Comparison of ENCODE assay signal across 1 cellular context in the genomic region with DNA sequence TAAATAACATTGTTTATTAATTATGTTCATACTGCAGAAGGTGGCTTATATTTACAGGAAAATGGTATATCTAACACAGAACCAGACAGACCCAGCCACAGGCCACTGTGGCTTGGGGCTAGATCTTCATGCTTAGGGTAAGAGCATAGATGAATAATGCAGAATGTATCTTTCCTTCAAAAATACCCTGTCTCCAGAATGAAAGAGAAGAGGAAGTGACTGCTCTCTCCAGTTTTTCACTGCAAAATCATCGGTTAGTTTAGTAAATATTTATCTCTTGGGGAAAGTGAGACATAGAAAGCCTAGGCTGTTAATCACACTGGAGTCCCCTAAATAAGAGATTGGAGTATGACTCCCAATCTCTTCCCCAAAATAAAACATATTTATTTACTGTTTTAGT.
TF ChIP-seq lines count a peak whose summit lies in the region.

No MANE protein-coding gene starts in this region.

TF ChIP-seq in IMR-90, 13 proteins besides CTCF, POLR2A, EP300 and RAD21 (continued from another document):
- TF ChIP-seq, protein P1, sequence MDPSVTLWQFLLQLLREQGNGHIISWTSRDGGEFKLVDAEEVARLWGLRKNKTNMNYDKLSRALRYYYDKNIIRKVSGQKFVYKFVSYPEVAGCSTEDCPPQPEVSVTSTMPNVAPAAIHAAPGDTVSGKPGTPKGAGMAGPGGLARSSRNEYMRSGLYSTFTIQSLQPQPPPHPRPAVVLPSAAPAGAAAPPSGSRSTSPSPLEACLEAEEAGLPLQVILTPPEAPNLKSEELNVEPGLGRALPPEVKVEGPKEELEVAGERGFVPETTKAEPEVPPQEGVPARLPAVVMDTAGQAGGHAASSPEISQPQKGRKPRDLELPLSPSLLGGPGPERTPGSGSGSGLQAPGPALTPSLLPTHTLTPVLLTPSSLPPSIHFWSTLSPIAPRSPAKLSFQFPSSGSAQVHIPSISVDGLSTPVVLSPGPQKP (IDR thresholded peaks at IDR 0.05; ENCODE audit: borderline replicate concordance, low read depth, low read length): no peak
- TF ChIP-seq RCOR1 (IDR thresholded peaks at IDR 0.05; ENCODE audit: insufficient replicate concordance, low read length) (no peak), MAFK (IDR thresholded peaks at IDR 0.05; ENCODE audit: low read depth, low read length) (no peak), NFE2L2 (IDR thresholded peaks at IDR 0.05; ENCODE audit: low read depth, low read length) (no peak), USF2 (IDR thresholded peaks at IDR 0.05; ENCODE audit: low read depth, low read length) (no peak), SMC3 (IDR thresholded peaks at IDR 0.05; ENCODE audit: low read depth, low read length) (no peak), MXI1 (IDR thresholded peaks at IDR 0.05; ENCODE audit: borderline replicate concordance, low read depth, low read length) (no peak), RFX5 (IDR thresholded peaks at IDR 0.05; ENCODE audit: low read depth, low read length) (no peak), CHD1 (IDR thresholded peaks at IDR 0.05; ENCODE audit: low read depth, low read length) (no peak), FOS (IDR thresholded peaks at IDR 0.05; ENCODE audit: low read depth, low read length) (no peak), CEBPB (IDR thresholded peaks at IDR 0.05; ENCODE audit: low read depth, low read length) (no peak)
TF ChIP-seq in IMR-90: peak in this region for 0.
